Comparison of ENCODE assay signal across 31 cellular contexts in the genomic region with DNA sequence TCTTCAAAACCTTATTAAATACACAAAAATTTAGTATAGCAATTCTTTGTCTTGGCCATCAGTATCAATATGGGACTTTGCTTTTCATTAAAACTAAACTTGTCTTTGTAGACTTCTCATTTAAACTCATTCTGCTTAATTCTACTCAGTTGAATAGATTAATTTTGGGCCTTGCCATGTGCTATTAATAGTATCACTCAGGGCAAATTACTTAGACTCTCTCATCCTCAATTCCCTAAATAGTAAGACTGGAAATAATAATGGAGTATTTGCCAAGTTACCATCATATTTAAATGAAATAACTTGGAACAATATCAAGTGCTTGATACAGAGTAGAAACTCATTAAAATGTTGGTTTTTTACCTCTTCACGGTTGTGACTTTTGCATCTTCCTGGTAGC. TPM values are rescaled to one million over a fixed set of nuclear protein-coding genes. Genes with fewer than 3 reads are reported as not detected.
"Had no signal": no experiment of that assay in that cellular context is flagged by ENCODE, and none has a peak within 500 bp of the region (broad histone marks: within the 10 kb centered on the region; RNA-seq: fewer than 3 reads in every experiment).

No MANE protein-coding gene starts in this region.

- H3K4me3 ChIP-seq: coronary artery, dorsolateral prefrontal cortex, esophagus squamous epithelium, gastrocnemius medialis, heart right ventricle, left ventricle myocardium inferior, lower lobe of right lung, mucosa of descending colon had no signal

- ATAC-seq: esophagus mucosa, gastrocnemius medialis, heart right ventricle, left colon, left lobe of liver, lower lobe of right lung, mucosa of descending colon had no signal

- H3K4me3 Mint-ChIP-seq: endodermal cell, mesothelial cell of epicardium, naive B cell had no signal

- H3K4me1 ChIP-seq: gastrocnemius medialis, left ventricle myocardium inferior, lower lobe of right lung had no signal

- H3K27ac ChIP-seq: coronary artery, dorsolateral prefrontal cortex, epithelial cell of prostate, esophagus squamous epithelium, gastrocnemius medialis, heart right ventricle, left ventricle myocardium inferior, lower lobe of right lung had no signal

- DNase-seq: dermis blood vessel endothelial cell; dorsolateral prefrontal cortex; effector CD4-positive, alpha-beta T cell; effector memory CD4-positive, alpha-beta T cell; endodermal cell; erythroblast; esophagus squamous epithelium; foreskin fibroblast; foreskin melanocyte; gastrocnemius medialis; glutamatergic neuron; head of caudate nucleus; heart right ventricle; hippocampal formation; islet precursor cell; kidney; kidney glomerular epithelial cell; left colon; left ventricle myocardium inferior; lower lobe of right lung; mesenchymal stem cell; mucosa of descending colon; naive B cell had no signal

- H3K36me3 ChIP-seq: gastrocnemius medialis, heart right ventricle, left ventricle myocardium inferior, lower lobe of right lung had no signal

- H3K27ac Mint-ChIP-seq: endodermal cell, mesothelial cell of epicardium had no signal

- H3K27me3 ChIP-seq: dorsolateral prefrontal cortex, esophagus squamous epithelium, gastrocnemius medialis, heart right ventricle had no signal

- H3K9me3 Mint-ChIP-seq: endodermal cell, mesothelial cell of epicardium, naive B cell had no signal

- H3K9me3 ChIP-seq: esophagus squamous epithelium, gastrocnemius medialis, heart right ventricle, left ventricle myocardium inferior, lower lobe of right lung, mucosa of descending colon had no signal

- H3K27me3 Mint-ChIP-seq: naive B cell had no signal

- H3K4me1 Mint-ChIP-seq: naive B cell had no signal

RNA-seq across cellular contexts. Expression of gene HOOK1, which starts 13.4 kb away (rescaled TPM):
- total RNA-seq: lung microvascular endothelial cell, mesenteric fat pad, myocyte had no signal
